20 cellular contexts compared by ENCODE assay signal in genomic region chr2:61948661-61949457, GRCh38. TPM values are rescaled to one million over a fixed set of nuclear protein-coding genes. Genes with fewer than 3 reads are reported as not detected.
DNase-seq lines count a peak whose midpoint lies in the region; ATAC-seq, FAIRE-seq and TF ChIP-seq lines count a peak whose summit lies in the region.
"Had no signal": no experiment of that assay in that cellular context is flagged by ENCODE, and none has a peak within 500 bp of the region (broad histone marks: within the 10 kb centered on the region; RNA-seq: fewer than 3 reads in every experiment).

No MANE protein-coding gene starts in this region.

- H3K4me2 ChIP-seq in astrocyte (ENCODE audit: low read length), result no peak overlapping the region
- no peak overlapping the region for H3K4me2 ChIP-seq in smooth muscle cell

- no peak for DNase-seq in activated naive CD4-positive, alpha-beta T cell (lab: John Stamatoyannopoulos, UW)
- DNase-seq in astrocyte (ENCODE audit: low read depth), result no peak
- peak; percentile 52 for DNase-seq in iPS-NIHi7 (ENCODE audit: extremely low spot score)
- peak in 1 of 2 donors; percentile 26 for DNase-seq in thyroid gland
- no peak for DNase-seq in smooth muscle cell (lab: John Stamatoyannopoulos, UW; ENCODE audit: unreplicated experiment)
- DNase-seq in ecto neural progenitor cell (ENCODE audit: low spot score), result no peak
- DNase-seq: activated CD8-positive, alpha-beta T cell treated with anti-CD3 and anti-CD28 coated beads for 36 hours; activated T-cell treated with anti-CD3 and anti-CD28 coated beads, Interleukin-2, amount 50 U/mL, for 72 hours; C1 segment of cervical spinal cord; foreskin fibroblast; HFFc6; left ventricle myocardium superior; naive B cell; NCI-H1694; NCI-H345; posterior cingulate gyrus; RPMI8226; upper lobe of right lung had no signal

- no peak overlapping the region for H2AFZ ChIP-seq in astrocyte (ENCODE audit: low read depth, low read length)
- H2AFZ ChIP-seq in smooth muscle cell (ENCODE audit: low read depth), result no peak overlapping the region

- peaks cover 3% of the 10 kb centered on the region for H3K4me1 ChIP-seq in astrocyte (ENCODE audit: insufficient read depth, low read length)
- peaks cover 31 to 39% of the 10 kb centered on the region in 2 donors for H3K4me1 ChIP-seq in thyroid gland
- H3K4me1 ChIP-seq in smooth muscle cell (ENCODE audit: low read depth), result no peaks in the 10 kb centered on the region

- peaks cover 15% of the 10 kb centered on the region for H3K36me3 Mint-ChIP-seq in activated naive CD4-positive, alpha-beta T cell treated with anti-CD3 and anti-CD28 coated beads, Interleukin-2, amount 50 U/mL, for 24 hours
- H3K36me3 Mint-ChIP-seq in astrocyte (ENCODE audit: low read depth, unreplicated experiment), result peaks cover 2% of the 10 kb centered on the region

- no peaks in the 10 kb centered on the region for H3F3A ChIP-seq in smooth muscle cell (ENCODE audit: low read depth)

- WGBS in thyroid gland, 2 donors, result 47 to 50% methylated on average over 5 of the region's 5 CpGs
- WGBS in smooth muscle cell (ENCODE audit: low lambda C conversion rate), result 85% methylated on average over 5 of the region's 5 CpGs

- no peak for FAIRE-seq in astrocyte (lab: Jason Lieb, UNC)

- TF ChIP-seq CTCF in astrocyte (IDR thresholded peaks at IDR 0.05; ENCODE audit: insufficient read depth, low read depth, low read length) (no peak), thyroid gland (IDR thresholded peaks at IDR 0.05) (no peak), smooth muscle cell (IDR thresholded peaks at IDR 0.05; ENCODE audit: borderline replicate concordance, insufficient read depth, poor library complexity, severe bottlenecking) (no peak)

- H3K27ac Mint-ChIP-seq in activated naive CD4-positive, alpha-beta T cell treated with anti-CD3 and anti-CD28 coated beads, Interleukin-2, amount 50 U/mL, for 24 hours, result peak overlapping the region; percentile 35
- H3K27ac Mint-ChIP-seq in astrocyte (ENCODE audit: unreplicated experiment), result peak overlapping the region; percentile 47
- H3K27ac Mint-ChIP-seq: activated CD8-positive, alpha-beta T cell treated with anti-CD3 and anti-CD28 coated beads for 36 hours; activated T-cell treated with anti-CD3 and anti-CD28 coated beads, Interleukin-2, amount 50 U/mL, for 72 hours; HFFc6 had no signal

- no peaks in the 10 kb centered on the region for H3K4me1 Mint-ChIP-seq in activated naive CD4-positive, alpha-beta T cell treated with anti-CD3 and anti-CD28 coated beads, Interleukin-2, amount 50 U/mL, for 24 hours
- peaks cover 17% of the 10 kb centered on the region for H3K4me1 Mint-ChIP-seq in astrocyte (ENCODE audit: low read depth, unreplicated experiment)

- H4K20me1 ChIP-seq in astrocyte (ENCODE audit: insufficient read depth, low read length), result no peaks in the 10 kb centered on the region
- H4K20me1 ChIP-seq in smooth muscle cell (ENCODE audit: low read depth), result no peaks in the 10 kb centered on the region

- intact Hi-C loops in thyroid gland (cut with DNase I), result no loop called here

- H3K36me3 ChIP-seq in astrocyte (ENCODE audit: insufficient read depth, low read length) (no peaks in the 10 kb centered on the region), thyroid gland (no peaks in the 10 kb centered on the region), smooth muscle cell (ENCODE audit: low read depth) (no peaks in the 10 kb centered on the region)
- H3K36me3 ChIP-seq: upper lobe of right lung had no signal

- H3K27ac ChIP-seq in astrocyte (ENCODE audit: low read depth, low read length), result no peak overlapping the region
- peak overlapping the region; percentile 38 to 89 (median 86) for H3K27ac ChIP-seq in thyroid gland
- no peak overlapping the region for H3K27ac ChIP-seq in smooth muscle cell (ENCODE audit: low read depth)
- H3K27ac ChIP-seq: upper lobe of right lung had no signal

- H3K4me3 ChIP-seq in astrocyte (ENCODE audit: insufficient read depth, low read depth, low read length) (no peak overlapping the region), thyroid gland (replicated peaks in 1 of 3) (peak overlapping the region in 1 of 3 donors; percentile 4), smooth muscle cell (no peak overlapping the region)
- H3K4me3 ChIP-seq: upper lobe of right lung had no signal

- no peaks in the 10 kb centered on the region for H3K27me3 Mint-ChIP-seq in activated naive CD4-positive, alpha-beta T cell treated with anti-CD3 and anti-CD28 coated beads, Interleukin-2, amount 50 U/mL, for 24 hours
- H3K27me3 Mint-ChIP-seq in astrocyte (ENCODE audit: low read depth, unreplicated experiment), result no peaks in the 10 kb centered on the region
- H3K27me3 Mint-ChIP-seq: activated CD8-positive, alpha-beta T cell treated with anti-CD3 and anti-CD28 coated beads for 36 hours; naive B cell had no signal

- H3K9me3 ChIP-seq in astrocyte (ENCODE audit: insufficient read depth, low read depth, low read length) (peaks cover 7% of the 10 kb centered on the region), thyroid gland (no peaks in the 10 kb centered on the region), smooth muscle cell (replicated peaks; ENCODE audit: low read depth) (no peaks in the 10 kb centered on the region)
- H3K9me3 ChIP-seq: upper lobe of right lung had no signal

- H3K9me3 Mint-ChIP-seq in activated naive CD4-positive, alpha-beta T cell treated with anti-CD3 and anti-CD28 coated beads, Interleukin-2, amount 50 U/mL, for 24 hours, result no peaks in the 10 kb centered on the region
- H3K9me3 Mint-ChIP-seq in astrocyte (ENCODE audit: unreplicated experiment), result peaks cover 4% of the 10 kb centered on the region
- H3K9me3 Mint-ChIP-seq: activated T-cell treated with anti-CD3 and anti-CD28 coated beads, Interleukin-2, amount 50 U/mL, for 72 hours had no signal

- H3K4me3 Mint-ChIP-seq in activated naive CD4-positive, alpha-beta T cell treated with anti-CD3 and anti-CD28 coated beads, Interleukin-2, amount 50 U/mL, for 24 hours, result no peak overlapping the region
- no peak overlapping the region for H3K4me3 Mint-ChIP-seq in astrocyte (ENCODE audit: unreplicated experiment)
- H3K4me3 Mint-ChIP-seq: activated CD8-positive, alpha-beta T cell treated with anti-CD3 and anti-CD28 coated beads for 36 hours; activated T-cell treated with anti-CD3 and anti-CD28 coated beads, Interleukin-2, amount 50 U/mL, for 72 hours; HFFc6 had no signal

- no peaks in the 10 kb centered on the region for H3K79me2 ChIP-seq in astrocyte (ENCODE audit: insufficient read depth, low read length)
- H3K79me2 ChIP-seq in smooth muscle cell (ENCODE audit: low read depth), result no peaks in the 10 kb centered on the region

- H3K9ac ChIP-seq in astrocyte (ENCODE audit: low read length), result no peak overlapping the region
- no peak overlapping the region for H3K9ac ChIP-seq in smooth muscle cell (ENCODE audit: low read depth)

- no peak for ATAC-seq in GM19455 (IDR thresholded peaks at IDR 0.05; ENCODE audit: unreplicated experiment)
- ATAC-seq: activated CD8-positive, alpha-beta T cell treated with anti-CD3 and anti-CD28 coated beads for 36 hours; activated T-cell treated with anti-CD3 and anti-CD28 coated beads, Interleukin-2, amount 50 U/mL, for 72 hours had no signal

- H3K27me3 ChIP-seq in astrocyte (ENCODE audit: insufficient read depth, low read length) (no peaks in the 10 kb centered on the region), thyroid gland (no peaks in the 10 kb centered on the region), smooth muscle cell (ENCODE audit: low read depth) (no peaks in the 10 kb centered on the region)
- H3K27me3 ChIP-seq: upper lobe of right lung had no signal

- no peak for TF ChIP-seq POLR2A in thyroid gland (IDR thresholded peaks at IDR 0.05)

RNA-seq across cellular contexts. Expression of gene COMMD1, which starts 43.4 kb away (rescaled TPM):
- total RNA-seq in astrocyte, result 30.3 and 32.0 TPM in 2 replicates
- 100 to 1,000 TPM in 2 of 4 donors, 10 to 100 TPM in 2; 76.0 to 132 (median 100) TPM for total RNA-seq in thyroid gland
- 37.9 and 50.6 TPM in 2 replicates for total RNA-seq in smooth muscle cell
- polyA plus RNA-seq in smooth muscle cell, result 73.8 and 82.9 TPM in 2 replicates

Comparison
In these comparisons a context has a peak if more than half of its experiments do, and no peak if none do; other contexts are left out.
1. H3K27ac ChIP-seq: peak in thyroid gland (3 of 3); none in astrocyte (single experiment) and smooth muscle cell (single experiment).